16 cellular contexts compared by ENCODE assay signal in genomic region chr14:86540636-86541247, GRCh38.
"Had no signal": no experiment of that assay in that cellular context is flagged by ENCODE, and none has a peak within 500 bp of the region (broad histone marks: within the 10 kb centered on the region; RNA-seq: fewer than 3 reads in every experiment).

No MANE protein-coding gene starts in this region.

- ATAC-seq: activated CD8-positive, alpha-beta memory T cell treated with anti-CD3 and anti-CD28 coated beads, Interleukin-2, amount 10 ng/mL, durations not matched to agents 7 days and 5 days; activated T-helper 17 cell treated with anti-CD3 and anti-CD28 coated beads, Interleukin-2, amount 50 U/mL, for 72 hours; body of pancreas; effector memory CD8-positive, alpha-beta T cell; natural killer cell had no signal

- H3K4me1 ChIP-seq: body of pancreas, thyroid gland had no signal

- H3K4me3 ChIP-seq: body of pancreas, hepatocyte, thyroid gland had no signal

- H3K36me3 ChIP-seq: thyroid gland, WERI-Rb-1 had no signal

- H3K27me3 ChIP-seq: body of pancreas, hepatocyte, thyroid gland had no signal

- H3K27ac ChIP-seq: body of pancreas, hepatocyte, thyroid gland, WERI-Rb-1 had no signal

- H3K9me3 ChIP-seq: body of pancreas, thyroid gland had no signal

- DNase-seq: activated CD4-positive, alpha-beta memory T cell treated with anti-CD3 and anti-CD28 coated beads for 36 hours; activated CD8-positive, alpha-beta memory T cell treated with anti-CD3 and anti-CD28 coated beads, Interleukin-2, amount 10 ng/mL, durations not matched to agents 7 days and 5 days; activated naive CD4-positive, alpha-beta T cell treated with Interleukin-2 at 50 U/mL for 16 hours; activated naive CD8-positive, alpha-beta T cell treated with anti-CD3 and anti-CD28 coated beads, Interleukin-2, amount 10 ng/mL, durations not matched to agents 7 days and 5 days; activated T-cell treated with anti-CD3 and anti-CD28 coated beads, Interleukin-2, amount 50 U/mL, for 1 hour; body of pancreas; effector memory CD8-positive, alpha-beta T cell; natural killer cell; stimulated activated CD8-positive, alpha-beta memory T cell treated with anti-CD3 and anti-CD28 coated beads, Interleukin-4, amount 100 ng/mL, for 48 hours; stimulated activated naive CD4-positive, alpha-beta T cell; SW 1271; T-helper 2 cell; thyroid gland; WERI-Rb-1 had no signal
